1 cellular context compared by ENCODE assay signal in genomic region chr22:27879923-27880322, GRCh38.
TF ChIP-seq lines count a peak whose summit lies in the region.

No MANE protein-coding gene starts in this region.

TF ChIP-seq in GM23338, 12 proteins besides CTCF, POLR2A, EP300 and RAD21 (continued from another document):
- no peak for TF ChIP-seq REST (IDR thresholded peaks at IDR 0.05; ENCODE audit: unreplicated experiment)
- no peak for TF ChIP-seq NANOG (IDR thresholded peaks at IDR 0.05; ENCODE audit: borderline replicate concordance)
